ENCODE assay signal across 2 cellular contexts in genomic region chr1:158175915-158176314, GRCh38.
TF ChIP-seq lines count a peak whose summit lies in the region.
"Not testable (repeated sequence)": the region's sequence is repeated elsewhere in the genome, so short reads cannot be mapped to it uniquely, and the experiment has no call there.

No MANE protein-coding gene starts in this region.

TF ChIP-seq in K562, 482 proteins besides CTCF, POLR2A, EP300 and RAD21:
- TF ChIP-seq, protein P1, sequence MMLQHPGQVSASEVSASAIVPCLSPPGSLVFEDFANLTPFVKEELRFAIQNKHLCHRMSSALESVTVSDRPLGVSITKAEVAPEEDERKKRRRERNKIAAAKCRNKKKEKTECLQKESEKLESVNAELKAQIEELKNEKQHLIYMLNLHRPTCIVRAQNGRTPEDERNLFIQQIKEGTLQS (IDR thresholded peaks at IDR 0.05), result peak; percentile 29; the same call in 1 of the 2 replicates
- TF ChIP-seq, protein P1 (CRISPR knock-in tag; conservative IDR thresholded peaks at IDR 0.05), result not testable (repeated sequence)
- TF ChIP-seq ATF7 (IDR thresholded peaks at IDR 0.05), result peak; percentile 22; the same call in 1 of the 2 replicates

TF ChIP-seq in HepG2, 621 proteins besides CTCF, POLR2A, EP300 and RAD21:
- TF ChIP-seq CREB1 (IDR thresholded peaks at IDR 0.05) (peak; percentile 83), ATF7 (IDR thresholded peaks at IDR 0.05) (peak; percentile 94)
- TF ChIP-seq CREB1, ATF7 (CRISPR knock-in tag; IDR thresholded peaks at IDR 0.05): not testable (repeated sequence)
